ENCODE assay signal across 9 cellular contexts in genomic region chr20:35120012-35120701, GRCh38. TPM values are rescaled to one million over a fixed set of nuclear protein-coding genes. Genes with fewer than 3 reads are reported as not detected.
DNase-seq lines count a peak whose midpoint lies in the region; TF ChIP-seq lines count a peak whose summit lies in the region.
"Had no signal": no experiment of that assay in that cellular context is flagged by ENCODE, and none has a peak within 500 bp of the region (broad histone marks: within the 10 kb centered on the region; RNA-seq: fewer than 3 reads in every experiment).

No MANE protein-coding gene starts in this region.

- no peak for TF ChIP-seq CTCF in foreskin fibroblast (IDR thresholded peaks at IDR 0.05; ENCODE audit: low read depth, low read length)

- H3K4me3 Mint-ChIP-seq in IgD-negative memory B cell: no peak overlapping the region
- H3K4me3 Mint-ChIP-seq in T-helper 2 cell treated with Interferon-gamma antibody and Interleukin-4, amounts not matched to agents 5 μg/mL and 100 μg/mL, for 36 hours: no peak overlapping the region
- no peak overlapping the region for H3K4me3 Mint-ChIP-seq in stimulated activated naive CD8-positive, alpha-beta T cell treated with anti-CD3 and anti-CD28 coated beads, Interleukin-15, Interleukin-2, amounts not matched to agents 100 ng/mL and 50 ng/mL, for 24 hours
- H3K4me3 Mint-ChIP-seq: naive thymus-derived CD8-positive, alpha-beta T cell had no signal

- H3K4me3 ChIP-seq in foreskin fibroblast (ENCODE audit: low read depth in 1 of 2, low read length in 2 of 2): no peak overlapping the region

- DNase-seq in T-helper 2 cell treated with Interferon-gamma antibody and Interleukin-4, amounts not matched to agents 5 μg/mL and 100 μg/mL, for 36 hours (ENCODE audit: low spot score): peak; percentile 19
- peak; percentile 38 to 41 for DNase-seq in foreskin fibroblast
- DNase-seq in NCI-H146 (lab: John Stamatoyannopoulos, UW): no peak
- DNase-seq in cortex of kidney (lab: John Stamatoyannopoulos, UW): no peak
- no peak for DNase-seq in medulla oblongata (ENCODE audit: extremely low spot score)
- DNase-seq: naive thymus-derived CD8-positive, alpha-beta T cell; NK-92 treated with Interleukin-12 subunit alpha and Interleukin-12 subunit beta, amount 100 ng/mL, for 24 hours had no signal

- no peaks in the 10 kb centered on the region for H3K9me3 Mint-ChIP-seq in IgD-negative memory B cell
- no peaks in the 10 kb centered on the region for H3K9me3 Mint-ChIP-seq in T-helper 2 cell treated with Interferon-gamma antibody and Interleukin-4, amounts not matched to agents 5 μg/mL and 100 μg/mL, for 36 hours
- no peaks in the 10 kb centered on the region for H3K9me3 Mint-ChIP-seq in stimulated activated naive CD8-positive, alpha-beta T cell treated with anti-CD3 and anti-CD28 coated beads, Interleukin-15, Interleukin-2, amounts not matched to agents 100 ng/mL and 50 ng/mL, for 24 hours
- H3K9me3 Mint-ChIP-seq: naive thymus-derived CD8-positive, alpha-beta T cell had no signal

- H3K27me3 Mint-ChIP-seq in IgD-negative memory B cell: no peaks in the 10 kb centered on the region
- H3K27me3 Mint-ChIP-seq in T-helper 2 cell treated with Interferon-gamma antibody and Interleukin-4, amounts not matched to agents 5 μg/mL and 100 μg/mL, for 36 hours (ENCODE audit: low read depth): no peaks in the 10 kb centered on the region
- no peaks in the 10 kb centered on the region for H3K27me3 Mint-ChIP-seq in stimulated activated naive CD8-positive, alpha-beta T cell treated with anti-CD3 and anti-CD28 coated beads, Interleukin-15, Interleukin-2, amounts not matched to agents 100 ng/mL and 50 ng/mL, for 24 hours
- H3K27me3 Mint-ChIP-seq: naive thymus-derived CD8-positive, alpha-beta T cell had no signal

- H3K4me1 Mint-ChIP-seq in IgD-negative memory B cell: no peaks in the 10 kb centered on the region
- no peaks in the 10 kb centered on the region for H3K4me1 Mint-ChIP-seq in T-helper 2 cell treated with Interferon-gamma antibody and Interleukin-4, amounts not matched to agents 5 μg/mL and 100 μg/mL, for 36 hours (ENCODE audit: low read depth)
- no peaks in the 10 kb centered on the region for H3K4me1 Mint-ChIP-seq in stimulated activated naive CD8-positive, alpha-beta T cell treated with anti-CD3 and anti-CD28 coated beads, Interleukin-15, Interleukin-2, amounts not matched to agents 100 ng/mL and 50 ng/mL, for 24 hours (ENCODE audit: low read depth)
- H3K4me1 Mint-ChIP-seq: naive thymus-derived CD8-positive, alpha-beta T cell had no signal

- peaks cover 2% of the 10 kb centered on the region for H3K36me3 Mint-ChIP-seq in IgD-negative memory B cell
- peaks cover 63% of the 10 kb centered on the region for H3K36me3 Mint-ChIP-seq in T-helper 2 cell treated with Interferon-gamma antibody and Interleukin-4, amounts not matched to agents 5 μg/mL and 100 μg/mL, for 36 hours (ENCODE audit: low read depth)
- H3K36me3 Mint-ChIP-seq in stimulated activated naive CD8-positive, alpha-beta T cell treated with anti-CD3 and anti-CD28 coated beads, Interleukin-15, Interleukin-2, amounts not matched to agents 100 ng/mL and 50 ng/mL, for 24 hours (ENCODE audit: low read depth): peaks cover 59% of the 10 kb centered on the region

- H3K27ac Mint-ChIP-seq in IgD-negative memory B cell: peak overlapping the region in 2 of 3 donors; percentile 69 to 73
- no peak overlapping the region for H3K27ac Mint-ChIP-seq in T-helper 2 cell treated with Interferon-gamma antibody and Interleukin-4, amounts not matched to agents 5 μg/mL and 100 μg/mL, for 36 hours
- H3K27ac Mint-ChIP-seq in stimulated activated naive CD8-positive, alpha-beta T cell treated with anti-CD3 and anti-CD28 coated beads, Interleukin-15, Interleukin-2, amounts not matched to agents 100 ng/mL and 50 ng/mL, for 24 hours: peak overlapping the region; percentile 80

RNA-seq across cellular contexts. Expression of gene EDEM2, which starts 27.0 kb away (rescaled TPM):
- polyA plus RNA-seq in IgD-negative memory B cell: 51.9 TPM

RNA-seq across cellular contexts. Expression of gene TRPC4AP, which starts 27.6 kb away (rescaled TPM):
- 53.4 TPM for polyA plus RNA-seq in IgD-negative memory B cell

RNA-seq across cellular contexts. Expression of gene PROCR, which starts 51.7 kb away (rescaled TPM):
- polyA plus RNA-seq in IgD-negative memory B cell: not detected

Comparison
In these comparisons a context has a peak if more than half of its experiments do, and no peak if none do; other contexts are left out.
1. DNase-seq: peak in T-helper 2 cell treated with Interferon-gamma antibody and Interleukin-4, amounts not matched to agents 5 μg/mL and 100 μg/mL, for 36 hours (single experiment) and foreskin fibroblast (2 of 2); none in NCI-H146 (single experiment), cortex of kidney (single experiment) and medulla oblongata (single experiment).